In the genomic region with DNA sequence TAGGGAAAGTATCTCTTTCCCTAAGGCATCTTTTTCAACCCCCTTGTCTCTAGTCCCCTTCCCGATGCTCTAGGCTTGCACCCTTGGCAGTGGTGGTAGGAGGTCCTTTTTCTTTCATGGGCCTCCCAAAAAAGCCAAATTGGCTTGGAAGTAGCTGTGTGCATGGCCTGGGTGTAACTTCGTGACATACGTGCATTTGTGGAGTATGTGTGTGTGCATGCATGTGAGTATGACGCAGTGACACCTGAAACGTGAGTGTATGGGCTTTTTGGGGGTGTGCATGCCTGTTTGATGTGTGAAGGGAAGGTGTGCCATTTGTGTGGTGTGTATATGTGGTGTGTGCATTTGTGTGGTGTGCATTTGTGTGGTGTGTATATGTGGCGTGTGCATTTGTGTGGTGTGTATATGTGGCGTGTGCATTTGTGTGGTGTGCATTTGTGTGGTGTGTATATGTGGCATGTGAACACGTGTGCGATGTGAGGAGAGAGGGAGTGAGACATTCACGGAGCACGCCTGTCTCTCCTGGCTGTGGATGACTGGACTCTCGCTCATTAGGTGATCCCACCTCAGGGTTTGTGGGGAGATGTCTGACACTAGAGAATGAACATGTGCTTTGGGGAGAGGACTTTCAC, we compare ENCODE assay signal across 23 cellular contexts. TPM values are rescaled to one million over a fixed set of nuclear protein-coding genes. Genes with fewer than 3 reads are reported as not detected.
DNase-seq lines count a peak whose midpoint lies in the region; ATAC-seq and TF ChIP-seq lines count a peak whose summit lies in the region.
"Had no signal": no experiment of that assay in that cellular context is flagged by ENCODE, and none has a peak within 500 bp of the region (broad histone marks: within the 10 kb centered on the region; RNA-seq: fewer than 3 reads in every experiment).

No MANE protein-coding gene starts in this region.

- no peaks in the 10 kb centered on the region for H3K27me3 Mint-ChIP-seq in T-helper 17 cell
- no peaks in the 10 kb centered on the region for H3K27me3 Mint-ChIP-seq in activated CD8-positive, alpha-beta T cell treated with anti-CD3 and anti-CD28 coated beads for 36 hours
- H3K27me3 Mint-ChIP-seq in effector memory CD8-positive, alpha-beta T cell, result no peaks in the 10 kb centered on the region

- peak; percentile 64 for DNase-seq in GM23248
- no peak for DNase-seq in T-helper 17 cell
- DNase-seq in fibroblast of lung (ENCODE audit: low read depth in 2 of 2), result peak in 1 of 2 donors; percentile 25
- peak; percentile 61 for DNase-seq in sigmoid colon
- DNase-seq in activated CD8-positive, alpha-beta T cell treated with anti-CD3 and anti-CD28 coated beads for 36 hours, result no peak
- DNase-seq in DMS114 treated with DMSO at 0.1 percent for 48 hours (lab: John Stamatoyannopoulos, UW; ENCODE audit: unreplicated experiment), result no peak
- DNase-seq in effector memory CD8-positive, alpha-beta T cell, result no peak
- DNase-seq: activated CD4-positive, alpha-beta T cell treated with anti-CD3 and anti-CD28 coated beads, Interleukin-2, amount 50 U/mL, for 4 hours; activated naive CD4-positive, alpha-beta T cell treated with anti-CD3 and anti-CD28 coated beads for 36 hours; brain microvascular endothelial cell; GF-D8; hippocampal formation; Karpas-422; midbrain; NCI-H1105; NCI-H774; stimulated activated CD4-positive, alpha-beta T cell treated with anti-CD3 and anti-CD28 coated beads, Interleukin-1b, Interleukin-23, amount 100 ng/mL, for 48 hours had no signal

- peaks cover 5% of the 10 kb centered on the region; the same call in 1 of the 2 replicates for H3K79me2 ChIP-seq in GM23248 (ENCODE audit: insufficient read depth)
- no peaks in the 10 kb centered on the region for H3K79me2 ChIP-seq in fibroblast of lung (ENCODE audit: control insufficient read depth, insufficient read depth, low read length)

- H3K4me3 ChIP-seq in GM23248 (no peak overlapping the region), fibroblast of lung (replicated peaks in 1 of 4; ENCODE audit: control extremely low read depth in 1 of 4, insufficient read depth in 1 of 4, low read depth in 3 of 4, low read length in 4 of 4) (no peak overlapping the region), sigmoid colon (no peak overlapping the region)
- H3K4me3 ChIP-seq: BLaER1, HAP-1, right atrium auricular region, SJCRH30 had no signal

- peak overlapping the region; percentile 89 for H3K27ac ChIP-seq in GM23248
- H3K27ac ChIP-seq in fibroblast of lung (ENCODE audit: insufficient read depth, low read length), result peak overlapping the region; percentile 27
- peak overlapping the region; percentile 77 to 96 (median 88) for H3K27ac ChIP-seq in sigmoid colon
- H3K27ac ChIP-seq: BLaER1, brain microvascular endothelial cell, dorsolateral prefrontal cortex, SJCRH30 had no signal

- peaks cover 8% of the 10 kb centered on the region for H3K4me1 Mint-ChIP-seq in T-helper 17 cell
- H3K4me1 Mint-ChIP-seq in activated CD8-positive, alpha-beta T cell treated with anti-CD3 and anti-CD28 coated beads for 36 hours (ENCODE audit: low read depth), result no peaks in the 10 kb centered on the region
- H3K4me1 Mint-ChIP-seq in effector memory CD8-positive, alpha-beta T cell (ENCODE audit: low read depth in 2 of 2), result peaks cover 0 to 1% of the 10 kb centered on the region in 2 donors

- H3K27ac Mint-ChIP-seq in T-helper 17 cell, result peak overlapping the region; percentile 12
- no peak overlapping the region for H3K27ac Mint-ChIP-seq in activated CD8-positive, alpha-beta T cell treated with anti-CD3 and anti-CD28 coated beads for 36 hours
- H3K27ac Mint-ChIP-seq in effector memory CD8-positive, alpha-beta T cell, result peak overlapping the region in 1 of 2 donors; percentile 0
- H3K27ac Mint-ChIP-seq: activated naive CD4-positive, alpha-beta T cell treated with anti-CD3 and anti-CD28 coated beads for 36 hours had no signal

- H3K9me3 ChIP-seq in GM23248 (ENCODE audit: low read depth), result no peaks in the 10 kb centered on the region
- no peaks in the 10 kb centered on the region for H3K9me3 ChIP-seq in T-helper 17 cell (ENCODE audit: control insufficient read depth, low read length, poor library complexity, severe bottlenecking)
- no peaks in the 10 kb centered on the region for H3K9me3 ChIP-seq in fibroblast of lung (ENCODE audit: control insufficient read depth, insufficient read depth, low read depth, low read length)
- no peaks in the 10 kb centered on the region for H3K9me3 ChIP-seq in sigmoid colon
- H3K9me3 ChIP-seq: BLaER1, HAP-1, right atrium auricular region, SJCRH30 had no signal

- peak overlapping the region; percentile 52 for H3K4me2 ChIP-seq in GM23248 (ENCODE audit: unreplicated experiment)
- peak overlapping the region; percentile 9 for H3K4me2 ChIP-seq in fibroblast of lung (ENCODE audit: extremely low read depth, insufficient read depth, low read length)
- H3K4me2 ChIP-seq: BLaER1 had no signal

- POLR2A ChIA-PET in activated CD8-positive, alpha-beta T cell treated with anti-CD3 and anti-CD28 coated beads for 36 hours (lab: Charles Lee), result no interaction called here

- CTCF ChIA-PET in activated CD8-positive, alpha-beta T cell treated with anti-CD3 and anti-CD28 coated beads for 36 hours (lab: Charles Lee), result interaction anchor here (1.2 to 1.7 kb wide), 2 partner anchors 17 to 74 kb away, joined by 3 to 4 read pairs; no protein-coding TSS in a partner anchor

- no peak for TF ChIP-seq POLR2A in sigmoid colon (IDR thresholded peaks at IDR 0.05)

- no peak for ATAC-seq in T-helper 17 cell
- no peak for ATAC-seq in GM18868 (IDR thresholded peaks at IDR 0.05; ENCODE audit: unreplicated experiment)
- no peak for ATAC-seq in activated CD8-positive, alpha-beta T cell treated with anti-CD3 and anti-CD28 coated beads for 36 hours
- no peak for ATAC-seq in effector memory CD8-positive, alpha-beta T cell (replicated peaks)

- no peak overlapping the region for H2AFZ ChIP-seq in GM23248
- H2AFZ ChIP-seq in fibroblast of lung (ENCODE audit: low read length), result no peak overlapping the region

- H4K20me1 ChIP-seq in GM23248 (ENCODE audit: insufficient read depth) (no peaks in the 10 kb centered on the region), fibroblast of lung (ENCODE audit: control insufficient read depth, extremely low read depth, insufficient read depth, low read length) (no peaks in the 10 kb centered on the region)
- H4K20me1 ChIP-seq: BLaER1 had no signal

- H3K9ac ChIP-seq in GM23248, result peak overlapping the region; percentile 48
- H3K9ac ChIP-seq in fibroblast of lung (ENCODE audit: insufficient read depth, low read length), result no peak overlapping the region
- H3K9ac ChIP-seq: BLaER1 had no signal

- peaks cover 65% of the 10 kb centered on the region for H3K4me1 ChIP-seq in GM23248 (ENCODE audit: insufficient read depth)
- peaks cover 64% of the 10 kb centered on the region for H3K4me1 ChIP-seq in fibroblast of lung (ENCODE audit: control insufficient read depth, extremely low read depth, insufficient read depth, low read length)
- H3K4me1 ChIP-seq in sigmoid colon, result peaks cover 0 to 99% (median 89%) of the 10 kb centered on the region in 4 donors
- H3K4me1 ChIP-seq: HAP-1 had no signal

- WGBS in GM23248 (ENCODE audit: low coverage in 1 of 2, low lambda C conversion rate in 2 of 2, missing lambda C conversion rate in 2 of 2), 2 experiments, result 46 to 49% methylated on average over 12 of the region's 12 CpGs
- 91% methylated on average over 12 of the region's 12 CpGs for WGBS in sigmoid colon, 2 donors

- no peaks in the 10 kb centered on the region for H3K9me3 Mint-ChIP-seq in activated CD8-positive, alpha-beta T cell treated with anti-CD3 and anti-CD28 coated beads for 36 hours
- no peaks in the 10 kb centered on the region for H3K9me3 Mint-ChIP-seq in effector memory CD8-positive, alpha-beta T cell
- H3K9me3 Mint-ChIP-seq: activated naive CD4-positive, alpha-beta T cell treated with anti-CD3 and anti-CD28 coated beads for 36 hours had no signal

- intact Hi-C loops in sigmoid colon (cut with DNase I), result no loop called here
- intact Hi-C loops in activated CD8-positive, alpha-beta T cell treated with anti-CD3 and anti-CD28 coated beads for 36 hours (cut with micrococcal nuclease), result no loop called here

- H3F3A ChIP-seq in GM23248 (ENCODE audit: insufficient read depth), result peaks cover 82% of the 10 kb centered on the region

- in situ Hi-C loops in GM23248 (cut with MboI), result no loop called here

- H3K9me2 ChIP-seq in GM23248 (ENCODE audit: insufficient read depth), result no peaks in the 10 kb centered on the region

- no peak for TF ChIP-seq CTCF in fibroblast of lung (conservative IDR thresholded peaks at IDR 0.05 in 1 of 2, IDR thresholded peaks at IDR 0.05 in 1 of 2; ENCODE audit: low read depth in 1 of 2, low read length in 2 of 2)
- no peak for TF ChIP-seq CTCF in sigmoid colon (IDR thresholded peaks at IDR 0.05)
- TF ChIP-seq CTCF in activated CD8-positive, alpha-beta T cell treated with anti-CD3 and anti-CD28 coated beads for 36 hours (IDR thresholded peaks at IDR 0.05), result no peak

- peaks cover 4% of the 10 kb centered on the region for H3K36me3 Mint-ChIP-seq in T-helper 17 cell (ENCODE audit: low read depth)
- H3K36me3 Mint-ChIP-seq in activated CD8-positive, alpha-beta T cell treated with anti-CD3 and anti-CD28 coated beads for 36 hours (ENCODE audit: low read depth), result no peaks in the 10 kb centered on the region
- peaks cover 5% of the 10 kb centered on the region for H3K36me3 Mint-ChIP-seq in effector memory CD8-positive, alpha-beta T cell (ENCODE audit: insufficient read depth)

- TF ChIP-seq EP300 in sigmoid colon (IDR thresholded peaks at IDR 0.05), result no peak

- H3K36me3 ChIP-seq in GM23248 (ENCODE audit: low read depth) (peaks cover 31% of the 10 kb centered on the region), fibroblast of lung (ENCODE audit: control insufficient read depth, insufficient read depth, low read length) (peaks cover 25% of the 10 kb centered on the region), sigmoid colon (peaks cover 7 to 42% (median 21%) of the 10 kb centered on the region in 4 donors)
- H3K36me3 ChIP-seq: HAP-1, SJCRH30 had no signal

- H3K4me3 Mint-ChIP-seq in T-helper 17 cell, result no peak overlapping the region
- no peak overlapping the region for H3K4me3 Mint-ChIP-seq in activated CD8-positive, alpha-beta T cell treated with anti-CD3 and anti-CD28 coated beads for 36 hours
- H3K4me3 Mint-ChIP-seq in effector memory CD8-positive, alpha-beta T cell, result no peak overlapping the region
- H3K4me3 Mint-ChIP-seq: activated naive CD4-positive, alpha-beta T cell treated with anti-CD3 and anti-CD28 coated beads for 36 hours had no signal

- H3K27me3 ChIP-seq in GM23248 (replicated peaks; ENCODE audit: insufficient read depth) (no peaks in the 10 kb centered on the region), fibroblast of lung (ENCODE audit: control insufficient read depth, insufficient read depth, low read length) (no peaks in the 10 kb centered on the region), sigmoid colon (no peaks in the 10 kb centered on the region)
- H3K27me3 ChIP-seq: BLaER1, brain microvascular endothelial cell, dorsolateral prefrontal cortex, right atrium auricular region, SJCRH30 had no signal

RNA-seq across cellular contexts. Expression of gene IGFBP4, which starts 15.7 kb away (rescaled TPM):
- 361 and 408 TPM in 2 replicates for total RNA-seq in GM23248 (2014; rRNA removed; shearing (Covaris generic))
- polyA plus RNA-seq in GM23248 (2016; fragmentation: Nextera tagmentation; extraction: Ambion mirVana), result 1,209 and 1,277 TPM in 2 replicates
- total RNA-seq in T-helper 17 cell, result 1 to 10 TPM; 5.7 to 7.0 TPM
- 312 and 436 TPM in 2 replicates for total RNA-seq in fibroblast of lung
- 685 and 1,130 TPM in 2 replicates for polyA plus RNA-seq in fibroblast of lung
- polyA plus RNA-seq in fibroblast of lung (2012), result 1,208 and 1,884 TPM in 2 replicates
- 1,885 and 3,100 TPM in 2 replicates for polyA minus RNA-seq in fibroblast of lung (ENCODE audit: low replicate concordance)
- total RNA-seq in sigmoid colon, result 100 to 1,000 TPM; 198 to 440 (median 325) TPM
- 100 to 1,000 TPM in 2 of 3 donors, 10 to 100 TPM in 1; 30.3 to 242 (median 108) TPM for polyA plus RNA-seq in sigmoid colon
- total RNA-seq in activated CD8-positive, alpha-beta T cell treated with anti-CD3 and anti-CD28 coated beads for 36 hours, result 10 to 100 TPM; 10.7 to 11.6 TPM

RNA-seq across cellular contexts. Expression of gene TOP2A, which starts 41.3 kb away (rescaled TPM):
- total RNA-seq in GM23248 (2014; rRNA removed; shearing (Covaris generic)), result 71.4 and 75.8 TPM in 2 replicates
- polyA plus RNA-seq in GM23248 (2016; fragmentation: Nextera tagmentation; extraction: Ambion mirVana) (39.6 and 47.0 TPM in 2 replicates), fibroblast of lung (39.2 and 122 TPM in 2 replicates), sigmoid colon (10 to 100 TPM in 2 of 3 donors, 1 to 10 TPM in 1; 1.8 to 28.7 (median 11.3) TPM)
- total RNA-seq in T-helper 17 cell (1 to 10 TPM; 4.1 to 6.4 TPM), fibroblast of lung (4.9 and 41.6 TPM in 2 replicates), sigmoid colon (1 to 10 TPM in 3 of 4 donors, under 1 TPM in 1; 0.33 to 2.3 (median 1.8) TPM)
- 30.2 and 100 TPM in 2 replicates for polyA plus RNA-seq in fibroblast of lung (2012)
- 5.8 and 7.9 TPM in 2 replicates for polyA minus RNA-seq in fibroblast of lung (ENCODE audit: low replicate concordance)
- total RNA-seq in activated CD8-positive, alpha-beta T cell treated with anti-CD3 and anti-CD28 coated beads for 36 hours, result 100 to 1,000 TPM; 273 to 280 TPM

RNA-seq across cellular contexts. Expression of gene TNS4, which starts 42.5 kb away (rescaled TPM):
- not detected in 2 replicates for total RNA-seq in GM23248 (2014; rRNA removed; shearing (Covaris generic))
- polyA plus RNA-seq in GM23248 (2016; fragmentation: Nextera tagmentation; extraction: Ambion mirVana) (0.20 and 0.44 TPM in 2 replicates), fibroblast of lung (0.01 and 0.05 TPM in 2 replicates), sigmoid colon (1 to 10 TPM; 1.2 to 6.9 (median 1.8) TPM)
- total RNA-seq in T-helper 17 cell (1 to 10 TPM in 1 of 2 donors, under 1 TPM in 1; 0.77 to 1.7 TPM), fibroblast of lung (under 0.01 TPM in 1 of 2 replicates, not detected in the other), sigmoid colon (not detected)
- 0.24 TPM in 1 of 2 replicates, not detected in the other for polyA plus RNA-seq in fibroblast of lung (2012)
- polyA minus RNA-seq in fibroblast of lung (ENCODE audit: low replicate concordance), result not detected in 2 replicates
- total RNA-seq in activated CD8-positive, alpha-beta T cell treated with anti-CD3 and anti-CD28 coated beads for 36 hours, result 1 to 10 TPM; 5.8 to 6.3 TPM
- total RNA-seq: dorsolateral prefrontal cortex, right atrium auricular region, SJCRH30 had no signal

Comparison
In these comparisons a context has a peak if more than half of its experiments do, and no peak if none do; other contexts are left out.
1. DNase-seq: peak in GM23248 (single experiment) and sigmoid colon (single experiment); none in T-helper 17 cell (0 of 3), activated CD8-positive, alpha-beta T cell treated with anti-CD3 and anti-CD28 coated beads for 36 hours (single experiment), DMS114 treated with DMSO at 0.1 percent for 48 hours (single experiment) and effector memory CD8-positive, alpha-beta T cell (0 of 3).
2. H3K27ac ChIP-seq: peak in every context shown above with its lines; median percentile 89 in GM23248; 88 in sigmoid colon; 27 in fibroblast of lung.
3. RNA of gene IGFBP4, which starts 15.7 kb away (total RNA-seq): 312 to 436 TPM in fibroblast of lung, 361 to 408 TPM in GM23248 and 198 to 440 TPM in sigmoid colon; 10.7 to 11.6 TPM in activated CD8-positive, alpha-beta T cell treated with anti-CD3 and anti-CD28 coated beads for 36 hours and 5.7 to 7.0 TPM in T-helper 17 cell; every median in the first group is over 10 times any median in the second.